8 cellular contexts compared by ENCODE assay signal in the genomic region with DNA sequence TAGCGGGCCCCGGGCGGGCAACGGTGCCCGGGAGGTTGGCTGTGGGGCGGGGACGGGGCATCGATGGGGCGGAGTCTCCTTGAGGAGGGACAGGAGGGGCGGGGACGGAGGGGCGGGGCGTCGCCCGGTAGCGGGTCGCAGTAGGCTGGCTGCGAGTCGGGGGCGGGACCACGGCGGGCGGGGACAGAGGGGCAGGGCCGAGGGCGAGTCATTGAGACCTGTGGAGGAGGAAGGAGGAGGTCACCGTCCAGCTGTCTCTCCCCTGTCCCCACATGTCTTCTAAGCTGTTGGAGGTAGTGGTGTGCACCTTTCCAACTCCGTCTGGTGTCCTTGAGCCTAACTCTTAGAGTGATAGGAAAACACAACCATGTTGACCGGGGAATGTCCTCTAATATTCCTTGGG. TPM values are rescaled to one million over a fixed set of nuclear protein-coding genes. Genes with fewer than 3 reads are reported as not detected.
DNase-seq lines count a peak whose midpoint lies in the region; ATAC-seq and TF ChIP-seq lines count a peak whose summit lies in the region.

A gene (minus strand): TSS at position 54 of the 403 bp plus-strand sequence. CDS start 284 bp downstream, outside the sequence.

- H3K4me1 ChIP-seq in ascending aorta (peaks cover 7 to 22% of the 10 kb centered on the region in 2 donors), right atrium auricular region (peaks cover 0 to 47% of the 10 kb centered on the region in 2 donors), urinary bladder (ENCODE audit: insufficient read depth) (peaks cover 2% of the 10 kb centered on the region)

- H3K4me3 Mint-ChIP-seq in T-helper 2 cell treated with Interferon-gamma antibody and Interleukin-4, amounts not matched to agents 5 μg/mL and 100 μg/mL, for 36 hours: peak within 1 kb of the TSS; percentile 97

- no peaks in the 10 kb centered on the region for H3K27me3 Mint-ChIP-seq in T-helper 2 cell treated with Interferon-gamma antibody and Interleukin-4, amounts not matched to agents 5 μg/mL and 100 μg/mL, for 36 hours (ENCODE audit: low read depth)

- H3K27ac Mint-ChIP-seq in T-helper 2 cell treated with Interferon-gamma antibody and Interleukin-4, amounts not matched to agents 5 μg/mL and 100 μg/mL, for 36 hours: peak within 1 kb of the TSS; percentile 94

- intact Hi-C loops in ascending aorta (cut with DNase I): loop anchor here (2.0 kb wide), 3 partner anchors 28 to 74 kb away; a partner anchor contains a TSS

- under 1% methylated on average over 28 of the region's 28 CpGs for WGBS in urinary bladder

- H3K27me3 ChIP-seq in ascending aorta: no peaks in the 10 kb centered on the region
- no peaks in the 10 kb centered on the region for H3K27me3 ChIP-seq in right atrium auricular region

- no peaks in the 10 kb centered on the region for H3K36me3 Mint-ChIP-seq in T-helper 2 cell treated with Interferon-gamma antibody and Interleukin-4, amounts not matched to agents 5 μg/mL and 100 μg/mL, for 36 hours (ENCODE audit: low read depth)

- H3K4me3 ChIP-seq in ascending aorta (peak within 1 kb of the TSS; percentile 78 to 83), right atrium auricular region (peak within 1 kb of the TSS; percentile 92 to 93), urinary bladder (ENCODE audit: low read depth, low read length) (peak within 1 kb of the TSS; percentile 85)

- DNase-seq in NCI-H1930 (lab: John Stamatoyannopoulos, UW) (peak; percentile 73 to 84), ascending aorta (ENCODE audit: low spot score in 2 of 2) (peak; percentile 86 to 98), right atrium auricular region (ENCODE audit: low spot score) (peak; percentile 95), pulmonary artery endothelial cell (ENCODE audit: low read depth, low spot score) (peak; percentile 83)
- DNase-seq in T-helper 2 cell treated with Interferon-gamma antibody and Interleukin-4, amounts not matched to agents 5 μg/mL and 100 μg/mL, for 36 hours (ENCODE audit: low spot score): peak; percentile 91

- H3K9me3 ChIP-seq in ascending aorta (no peaks in the 10 kb centered on the region), right atrium auricular region (no peaks in the 10 kb centered on the region)

- peaks cover 26% of the 10 kb centered on the region for H3K4me1 Mint-ChIP-seq in T-helper 2 cell treated with Interferon-gamma antibody and Interleukin-4, amounts not matched to agents 5 μg/mL and 100 μg/mL, for 36 hours (ENCODE audit: low read depth)

- peak; percentile 64 for ATAC-seq in GM18502 (IDR thresholded peaks at IDR 0.05; ENCODE audit: poor library complexity, unreplicated experiment)
- peak; percentile 60 for ATAC-seq in HG02938 (IDR thresholded peaks at IDR 0.05; ENCODE audit: unreplicated experiment)

- peak within 1 kb of the TSS; percentile 88 to 91 for H3K27ac ChIP-seq in ascending aorta
- peak within 1 kb of the TSS; percentile 87 to 99 for H3K27ac ChIP-seq in right atrium auricular region
- peak within 1 kb of the TSS; percentile 89 for H3K27ac ChIP-seq in urinary bladder (ENCODE audit: low read depth)

- H3K36me3 ChIP-seq in ascending aorta: peaks cover 4 to 21% of the 10 kb centered on the region in 2 donors
- H3K36me3 ChIP-seq in right atrium auricular region: peaks cover 23% of the 10 kb centered on the region
- H3K36me3 ChIP-seq in urinary bladder (ENCODE audit: insufficient read depth): no peaks in the 10 kb centered on the region

- TF ChIP-seq CTCF in ascending aorta (IDR thresholded peaks at IDR 0.05): no peak
- no peak for TF ChIP-seq CTCF in right atrium auricular region (IDR thresholded peaks at IDR 0.05)

- H3K9me3 Mint-ChIP-seq in T-helper 2 cell treated with Interferon-gamma antibody and Interleukin-4, amounts not matched to agents 5 μg/mL and 100 μg/mL, for 36 hours: no peaks in the 10 kb centered on the region

RNA-seq across cellular contexts. Expression of the gene that starts here (rescaled TPM):
- 110 TPM for total RNA-seq in ascending aorta
- total RNA-seq in right atrium auricular region: 10 to 100 TPM; 73.0 to 75.0 TPM
- 34.6 and 37.9 TPM in 2 replicates for total RNA-seq in pulmonary artery endothelial cell
- 15.0 TPM for total RNA-seq in urinary bladder
- 70.7 TPM for polyA plus RNA-seq in urinary bladder

Comparison
In these comparisons a context has a peak if more than half of its experiments do, and no peak if none do; other contexts are left out.
1. Peak in every context shown above with its lines: DNase-seq, ATAC-seq, H3K4me3 ChIP-seq and H3K27ac ChIP-seq.